In genomic region chr15:58880320-58880719, GRCh38 we compare ENCODE assay signal across 11 cellular contexts.
"Had no signal": no experiment of that assay in that cellular context is flagged by ENCODE, and none has a peak within 500 bp of the region (broad histone marks: within the 10 kb centered on the region; RNA-seq: fewer than 3 reads in every experiment).

No MANE protein-coding gene starts in this region.

- H3K4me3 Mint-ChIP-seq: activated CD4-positive, alpha-beta memory T cell treated with anti-CD3 and anti-CD28 coated beads for 36 hours; activated naive CD8-positive, alpha-beta T cell; activated T-cell treated with anti-CD3 and anti-CD28 coated beads, Interleukin-2, amount 50 U/mL, for 4 hours had no signal

- H3K27ac Mint-ChIP-seq: activated CD4-positive, alpha-beta memory T cell treated with anti-CD3 and anti-CD28 coated beads for 36 hours; activated naive CD8-positive, alpha-beta T cell had no signal

- ATAC-seq: activated T-cell treated with anti-CD3 and anti-CD28 coated beads, Interleukin-2, amount 50 U/mL, for 4 hours; esophagus mucosa; left cardiac atrium had no signal

- DNase-seq: activated CD4-positive, alpha-beta memory T cell treated with anti-CD3 and anti-CD28 coated beads for 36 hours; activated CD4-positive, CD25-positive, alpha-beta regulatory T cell treated with anti-CD3 and anti-CD28 coated beads, Interleukin-2, amount 50 U/mL, for 72 hours; activated effector memory CD4-positive, alpha-beta T cell treated with anti-CD3 and anti-CD28 coated beads, Interleukin-2, amount 50 U/mL, for 16 hours; activated T-cell treated with anti-CD3 and anti-CD28 coated beads, Interleukin-2, amount 50 U/mL, for 4 hours; hypothalamus; left cardiac atrium; midbrain; retina; stimulated activated CD4-positive, alpha-beta T cell treated with anti-CD3 and anti-CD28 coated beads, Interleukin-15, amount 100 ng/mL, for 24 hours had no signal

- H3K27me3 Mint-ChIP-seq: activated CD4-positive, alpha-beta memory T cell treated with anti-CD3 and anti-CD28 coated beads for 36 hours; activated naive CD8-positive, alpha-beta T cell had no signal

- H3K9me3 Mint-ChIP-seq: activated CD4-positive, alpha-beta memory T cell treated with anti-CD3 and anti-CD28 coated beads for 36 hours; activated T-cell treated with anti-CD3 and anti-CD28 coated beads, Interleukin-2, amount 50 U/mL, for 4 hours had no signal
